Comparison of ENCODE assay signal across 9 cellular contexts in genomic region chr11:129117595-129118350, GRCh38.
DNase-seq lines count a peak whose midpoint lies in the region; ATAC-seq and TF ChIP-seq lines count a peak whose summit lies in the region.
"Had no signal": no experiment of that assay in that cellular context is flagged by ENCODE, and none has a peak within 500 bp of the region (broad histone marks: within the 10 kb centered on the region; RNA-seq: fewer than 3 reads in every experiment).

No MANE protein-coding gene starts in this region.

- H3K9me3 Mint-ChIP-seq in activated CD4-positive, alpha-beta T cell treated with anti-CD3 and anti-CD28 coated beads, Interleukin-2, amount 10 ng/mL, durations not matched to agents 7 days and 5 days = no peaks in the 10 kb centered on the region

- H3K36me3 Mint-ChIP-seq in activated CD4-positive, alpha-beta T cell treated with anti-CD3 and anti-CD28 coated beads, Interleukin-2, amount 10 ng/mL, durations not matched to agents 7 days and 5 days (ENCODE audit: low read depth) = no peaks in the 10 kb centered on the region

- H4K20me1 ChIP-seq in neural cell (ENCODE audit: insufficient read depth) = no peaks in the 10 kb centered on the region

- H3K27me3 Mint-ChIP-seq in activated CD4-positive, alpha-beta T cell treated with anti-CD3 and anti-CD28 coated beads, Interleukin-2, amount 10 ng/mL, durations not matched to agents 7 days and 5 days = peaks cover 1% of the 10 kb centered on the region

- TF ChIP-seq RAD21 in neural cell (conservative IDR thresholded peaks at IDR 0.05) = peak; percentile 97

- POLR2A ChIA-PET in A673 (lab: Charles Lee; ENCODE audit: low non-redundant PET) = no interaction called here
- POLR2A ChIA-PET in activated CD4-positive, alpha-beta T cell treated with anti-CD3 and anti-CD28 coated beads, Interleukin-2, amount 10 ng/mL, durations not matched to agents 7 days and 5 days (lab: Charles Lee) = no interaction called here

- no peaks in the 10 kb centered on the region for H3K9me2 ChIP-seq in neural cell (ENCODE audit: insufficient read depth, low read length)

- no peaks in the 10 kb centered on the region for H3K79me2 ChIP-seq in neural cell (replicated peaks; ENCODE audit: insufficient read depth, low read length)

- 30% methylated on average over 6 of the region's 6 CpGs for WGBS in esophagus squamous epithelium, 2 donors

- H3K9me3 ChIP-seq in A673 (ENCODE audit: low read depth, low read length, poor library complexity, severe bottlenecking) = no peaks in the 10 kb centered on the region
- no peaks in the 10 kb centered on the region for H3K9me3 ChIP-seq in esophagus squamous epithelium
- no peaks in the 10 kb centered on the region for H3K9me3 ChIP-seq in neural cell (ENCODE audit: low read length)

- TF ChIP-seq POLR2A in esophagus squamous epithelium (IDR thresholded peaks at IDR 0.05) = no peak

- no peak overlapping the region for H2AFZ ChIP-seq in neural cell (ENCODE audit: low read depth, low read length)

- DNase-seq in A673 (ENCODE audit: low spot score) = peak; percentile 87
- peak; percentile 15 for DNase-seq in GM12864 (ENCODE audit: low read depth)
- peak; percentile 50 for DNase-seq in NCI-H345 (lab: John Stamatoyannopoulos, UW)
- DNase-seq in activated CD4-positive, alpha-beta T cell treated with anti-CD3 and anti-CD28 coated beads, Interleukin-2, amount 10 ng/mL, durations not matched to agents 7 days and 5 days = peak; percentile 73
- DNase-seq in esophagus squamous epithelium (lab: John Stamatoyannopoulos, UW) = no peak
- DNase-seq: right cardiac atrium had no signal

- peaks cover 1% of the 10 kb centered on the region for H3K4me1 Mint-ChIP-seq in activated CD4-positive, alpha-beta T cell treated with anti-CD3 and anti-CD28 coated beads, Interleukin-2, amount 10 ng/mL, durations not matched to agents 7 days and 5 days

- no peak overlapping the region for H3K4me3 Mint-ChIP-seq in activated CD4-positive, alpha-beta T cell treated with anti-CD3 and anti-CD28 coated beads, Interleukin-2, amount 10 ng/mL, durations not matched to agents 7 days and 5 days

- peak; percentile 88 for ATAC-seq in HG02973 (IDR thresholded peaks at IDR 0.05; ENCODE audit: unreplicated experiment)
- ATAC-seq in activated CD4-positive, CD25-positive, alpha-beta regulatory T cell treated with anti-CD3 and anti-CD28 coated beads, Interleukin-2, amount 50 U/mL, for 24 hours = no peak

- CTCF ChIA-PET in A673 (lab: Charles Lee) = interaction anchor here (1.1 to 1.6 kb wide), 3 partner anchors 211 to 578 kb away, joined by 3 to 10 read pairs (median 4); no protein-coding TSS in a partner anchor
- CTCF ChIA-PET in activated CD4-positive, alpha-beta T cell treated with anti-CD3 and anti-CD28 coated beads, Interleukin-2, amount 10 ng/mL, durations not matched to agents 7 days and 5 days (lab: Charles Lee) = interaction anchor here (0.8 kb wide), 1 partner anchor 633 kb away, joined by 4 read pairs; no protein-coding TSS in a partner anchor

- no peak overlapping the region for H3K4me3 ChIP-seq in A673 (ENCODE audit: low read depth, low read length, poor library complexity, severe bottlenecking)
- H3K4me3 ChIP-seq in GM12864 (ENCODE audit: low read depth, low read length) = no peak overlapping the region
- H3K4me3 ChIP-seq in esophagus squamous epithelium = no peak overlapping the region
- no peak overlapping the region for H3K4me3 ChIP-seq in neural cell (ENCODE audit: low read length)

- no peak overlapping the region for H3K9ac ChIP-seq in neural cell (ENCODE audit: low read length)

- no peak overlapping the region for H3K4me2 ChIP-seq in neural cell (ENCODE audit: low read length)

- H3K36me3 ChIP-seq in A673 (ENCODE audit: insufficient read depth, low read length, poor library complexity, severe bottlenecking) (no peaks in the 10 kb centered on the region), esophagus squamous epithelium (peaks cover 0 to 16% (median 3%) of the 10 kb centered on the region in 3 donors), neural cell (ENCODE audit: insufficient read depth, low read length) (no peaks in the 10 kb centered on the region)

- H3K27ac ChIP-seq in A673 (ENCODE audit: low read depth, low read length, poor library complexity, severe bottlenecking) (no peak overlapping the region), esophagus squamous epithelium (no peak overlapping the region), neural cell (ENCODE audit: low read length) (no peak overlapping the region)

- TF ChIP-seq EP300 in neural cell (conservative IDR thresholded peaks at IDR 0.05; ENCODE audit: poor library complexity, severe bottlenecking) = no peak

- intact Hi-C loops in A673 (cut with micrococcal nuclease; ENCODE audit: unreplicated experiment) (loop anchor here (1.0 to 10.0 kb wide), 5 partner anchors 215 to 634 kb away; no protein-coding TSS in a partner anchor), esophagus squamous epithelium (cut with DNase I) (loop anchor here (5.0 kb wide), 1 partner anchor 215 kb away; no protein-coding TSS in a partner anchor)

- H3K27ac Mint-ChIP-seq in activated CD4-positive, alpha-beta T cell treated with anti-CD3 and anti-CD28 coated beads, Interleukin-2, amount 10 ng/mL, durations not matched to agents 7 days and 5 days = no peak overlapping the region

- H3K27me3 ChIP-seq in A673 (replicated peaks; ENCODE audit: insufficient read depth, low read depth, low read length, poor library complexity) (no peaks in the 10 kb centered on the region), esophagus squamous epithelium (no peaks in the 10 kb centered on the region), neural cell (ENCODE audit: insufficient read depth, low read depth, low read length) (no peaks in the 10 kb centered on the region)

- no peaks in the 10 kb centered on the region for H3F3A ChIP-seq in neural cell (ENCODE audit: insufficient read depth, low read length, poor library complexity, severe bottlenecking)

- no TSS peak for BruUV-seq in A673 (replicated peaks; lab: Mats Ljungman, UMichigan)

- peak; percentile 98 for TF ChIP-seq CTCF in A673 (conservative IDR thresholded peaks at IDR 0.05; ENCODE audit: low read depth, low read length)
- peak; percentile 71 for TF ChIP-seq CTCF in GM12864 (IDR thresholded peaks at IDR 0.05; ENCODE audit: low read depth, low read length, missing control alignments)
- TF ChIP-seq CTCF in esophagus squamous epithelium (IDR thresholded peaks at IDR 0.05) = peak; percentile 70 to 90 (median 85)
- peak; percentile 93 for TF ChIP-seq CTCF in neural cell (IDR thresholded peaks at IDR 0.05; ENCODE audit: poor library complexity, severe bottlenecking)

- no peaks in the 10 kb centered on the region for H3K4me1 ChIP-seq in A673 (ENCODE audit: insufficient read depth, low read length, poor library complexity, severe bottlenecking)
- peaks cover 0 to 11% (median 0%) of the 10 kb centered on the region in 3 donors for H3K4me1 ChIP-seq in esophagus squamous epithelium

TF ChIP-seq in neural cell, 6 proteins besides CTCF, POLR2A, EP300 and RAD21:
- TF ChIP-seq SMC3 (conservative IDR thresholded peaks at IDR 0.05; ENCODE audit: poor library complexity) = peak; percentile 93
- no peak for TF ChIP-seq EZH2 (IDR thresholded peaks at IDR 0.05; ENCODE audit: borderline replicate concordance, insufficient read depth, low read length, poor library complexity, severe bottlenecking)
